9 cellular contexts compared by ENCODE assay signal in the genomic region with DNA sequence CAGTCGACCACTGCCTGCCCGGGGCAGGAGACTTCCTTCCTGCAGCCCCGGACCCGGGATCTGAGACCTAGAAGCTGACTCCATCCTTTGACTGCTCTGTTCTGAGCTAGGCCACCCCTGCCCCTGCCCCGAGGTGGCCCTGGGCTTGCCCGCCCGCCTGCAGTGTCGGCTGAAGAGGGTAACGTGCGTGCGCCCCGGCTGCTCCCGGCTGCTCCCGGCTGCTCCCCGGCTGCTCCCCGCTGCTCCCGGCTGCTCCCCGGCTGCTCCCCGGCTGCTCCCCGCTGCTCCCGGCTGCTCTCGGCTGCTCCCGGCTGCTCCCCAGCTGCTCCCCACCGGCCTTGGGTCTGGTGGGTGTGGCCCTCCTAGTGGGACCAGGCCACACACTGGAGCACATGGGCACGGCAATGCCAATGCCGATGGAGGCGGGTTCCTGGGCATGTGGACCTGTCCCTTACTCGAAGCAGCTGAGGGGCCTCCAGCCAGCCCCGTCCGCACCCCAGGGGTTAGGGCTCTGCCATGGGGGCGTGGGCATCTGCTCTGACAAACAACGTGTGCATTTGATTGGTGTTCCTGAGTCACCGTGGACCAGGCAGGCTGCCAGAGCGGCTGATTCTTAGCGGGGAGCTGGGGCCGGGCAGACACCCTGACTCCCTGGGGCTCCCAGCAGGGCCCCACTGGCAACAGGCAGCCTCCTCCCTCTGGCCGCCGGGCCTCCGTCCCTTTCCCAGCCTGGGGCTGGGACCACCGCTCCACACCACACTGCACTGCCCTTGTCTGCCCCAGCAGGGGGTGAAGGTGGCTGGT. TPM values are rescaled to one million over a fixed set of nuclear protein-coding genes. Genes with fewer than 3 reads are reported as not detected.
A peak's percentile ranks its signal among the peaks of the same experiment; 100 is the strongest.
DNase-seq lines count a peak whose midpoint lies in the region; ATAC-seq and TF ChIP-seq lines count a peak whose summit lies in the region.
"Had no signal": no experiment of that assay in that cellular context is flagged by ENCODE, and none has a peak within 500 bp of the region (broad histone marks: within the 10 kb centered on the region; RNA-seq: fewer than 3 reads in every experiment).

No MANE protein-coding gene starts in this region.

- no peaks in the 10 kb centered on the region for H3K36me3 Mint-ChIP-seq in HFFc6 (ENCODE audit: low read depth)
- H3K36me3 Mint-ChIP-seq in WTC11, result peaks cover 4% of the 10 kb centered on the region

- TF ChIP-seq CTCF in AG10803 (conservative IDR thresholded peaks at IDR 0.05; ENCODE audit: low read length) (no peak), HFFc6 (IDR thresholded peaks at IDR 0.05) (0 out of 2 replicates have a peak, but pooled peaks have one; percentile 8), WTC11 (IDR thresholded peaks at IDR 0.05) (no peak)

- CTCF ChIA-PET in WTC11 (lab: Charles Lee), result no interaction called here

- H3K9me3 Mint-ChIP-seq in HFFc6 (no peaks in the 10 kb centered on the region), WTC11 (0 out of 2 replicates have a peak, but pooled peaks cover 6% of the 10 kb centered on the region)

- H3K27me3 Mint-ChIP-seq in HFFc6 (ENCODE audit: insufficient read depth) (no peaks in the 10 kb centered on the region; the same call in 1 of the 2 replicates), WTC11 (ENCODE audit: low read depth) (peaks cover 3% of the 10 kb centered on the region)

- H3K4me3 Mint-ChIP-seq in HFFc6 (no peak overlapping the region), WTC11 (no peak overlapping the region)

- POLR2A ChIA-PET in WTC11 (lab: Charles Lee), result no interaction called here

- no peak overlapping the region for H3K27ac Mint-ChIP-seq in HFFc6
- H3K27ac Mint-ChIP-seq in WTC11, result no peak overlapping the region

- no peak for ATAC-seq in WTC11
- no peak for ATAC-seq in left lobe of liver
- no peak for ATAC-seq in HG02678 (IDR thresholded peaks at IDR 0.05; ENCODE audit: unreplicated experiment)

- H3K4me3 ChIP-seq in AG10803 (ENCODE audit: low read length), result no peak overlapping the region

- H3K4me1 Mint-ChIP-seq in HFFc6 (ENCODE audit: low read depth) (peaks cover 10% of the 10 kb centered on the region), WTC11 (peaks cover 23% of the 10 kb centered on the region)

- DNase-seq in AG10803 (ENCODE audit: low read depth) (peak; percentile 72), HFFc6 (peak; percentile 86), WTC11 (ENCODE audit: low spot score) (peak; percentile 11), left lobe of liver (ENCODE audit: low spot score) (peak; percentile 46), NCI-H187 (lab: John Stamatoyannopoulos, UW) (no peak), NCI-H82 treated with DMSO at 0.1 percent for 48 hours (lab: John Stamatoyannopoulos, UW; ENCODE audit: unreplicated experiment) (no peak), NCI-H128 (lab: John Stamatoyannopoulos, UW; ENCODE audit: unreplicated experiment) (no peak)
- DNase-seq: kidney had no signal

TF ChIP-seq in WTC11, 78 proteins besides CTCF, POLR2A, EP300 and RAD21:
- TF ChIP-seq ZNF671 (CRISPR knock-in tag; IDR thresholded peaks at IDR 0.05) (no peak), JUN (CRISPR knock-in tag; IDR thresholded peaks at IDR 0.05) (no peak), IRF1 (CRISPR knock-in tag; IDR thresholded peaks at IDR 0.05) (no peak), NR1H2 (CRISPR knock-in tag; IDR thresholded peaks at IDR 0.05) (no peak), ESRRA (CRISPR knock-in tag; IDR thresholded peaks at IDR 0.05; ENCODE audit: borderline replicate concordance) (no peak), NFYB (CRISPR knock-in tag; conservative IDR thresholded peaks at IDR 0.05; ENCODE audit: low read depth) (no peak), FOXJ3 (CRISPR knock-in tag; IDR thresholded peaks at IDR 0.05; ENCODE audit: borderline replicate concordance) (no peak), ZNF232 (CRISPR knock-in tag; IDR thresholded peaks at IDR 0.05) (no peak), SMAD4 (CRISPR knock-in tag; IDR thresholded peaks at IDR 0.05) (no peak), FOXP4 (CRISPR knock-in tag; IDR thresholded peaks at IDR 0.05) (no peak), ZNF396 (CRISPR knock-in tag; IDR thresholded peaks at IDR 0.05; ENCODE audit: borderline replicate concordance) (no peak), NR3C1 (CRISPR knock-in tag; conservative IDR thresholded peaks at IDR 0.05; ENCODE audit: low read depth) (no peak)

RNA-seq across cellular contexts. Expression of gene GAL3ST2, which starts 2.0 kb away (rescaled TPM):
- total RNA-seq in HFFc6 (2021; fragmentation: NEBNext Ultra II Directional; extraction: Animal tissue kit (Norgen Biotek cat#: 25700)), result under 1 TPM in 4 of 6 experiments, not detected in 2; 0.17 to 0.26 (median 0.23) TPM
- total RNA-seq in WTC11 (2021) (0.73 to 0.98 TPM (median 0.78 TPM) in 3 replicates), left lobe of liver (0.55 TPM)

RNA-seq across cellular contexts. Expression of gene NEU4, which starts 34.4 kb away (rescaled TPM):
- under 1 TPM in 1 of 6 experiments, not detected in 5; 0.08 TPM for total RNA-seq in HFFc6 (2021; fragmentation: NEBNext Ultra II Directional; extraction: Animal tissue kit (Norgen Biotek cat#: 25700))
- total RNA-seq in WTC11 (2021), result 2.2 to 4.1 TPM (median 3.0 TPM) in 3 replicates
- 109 TPM for total RNA-seq in left lobe of liver

RNA-seq across cellular contexts. Expression of gene D2HGDH, which starts 40.2 kb away (rescaled TPM):
- total RNA-seq in HFFc6 (2021; fragmentation: NEBNext Ultra II Directional; extraction: Animal tissue kit (Norgen Biotek cat#: 25700)), result 10 to 100 TPM; 14.0 to 21.6 (median 16.4) TPM
- 22.7 to 28.1 TPM (median 26.8 TPM) in 3 replicates for total RNA-seq in WTC11 (2021)
- total RNA-seq in left lobe of liver, result 45.5 TPM

Comparison
In these comparisons a context has a peak if more than half of its experiments do, and no peak if none do; other contexts are left out.
1. DNase-seq: peak in AG10803 (single experiment), HFFc6 (single experiment), WTC11 (single experiment) and left lobe of liver (single experiment); none in NCI-H187 (0 of 2), NCI-H82 treated with DMSO at 0.1 percent for 48 hours (single experiment) and NCI-H128 (single experiment).
2. RNA of gene NEU4, which starts 34.4 kb away (total RNA-seq): 109 TPM in left lobe of liver (single experiment); 2.2 to 4.1 TPM in WTC11 and 0.08 TPM in HFFc6; every median in the first group is over 10 times any median in the second.